Comparison of ENCODE assay signal across 8 cellular contexts in the genomic region with DNA sequence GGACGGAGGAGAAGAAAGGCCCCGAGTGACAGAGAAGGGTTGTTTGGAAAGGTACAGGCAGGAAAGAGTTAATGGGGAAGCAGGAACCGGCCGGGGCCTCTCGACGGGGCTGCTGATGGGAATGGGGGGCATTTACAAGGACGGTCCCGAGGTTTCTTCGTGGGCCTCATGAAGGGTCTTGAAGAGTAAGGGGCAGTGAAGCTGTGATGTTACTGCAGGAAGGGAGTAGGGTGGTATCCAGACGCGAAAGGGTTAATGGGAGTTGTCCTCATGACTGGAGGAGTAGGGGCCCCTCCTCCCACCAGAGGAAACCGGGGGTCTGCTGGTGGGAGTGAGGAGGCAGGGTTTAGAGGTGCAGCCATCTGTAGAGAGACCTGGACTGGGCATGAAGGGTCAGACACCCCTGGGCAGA. TPM values are rescaled to one million over a fixed set of nuclear protein-coding genes. Genes with fewer than 3 reads are reported as not detected.
DNase-seq lines count a peak whose midpoint lies in the region; ATAC-seq and TF ChIP-seq lines count a peak whose summit lies in the region.

No MANE protein-coding gene starts in this region.

- peaks cover 26% of the 10 kb centered on the region for H3K4me1 ChIP-seq in DND-41 (ENCODE audit: insufficient read depth, low read length)
- peaks cover 14% of the 10 kb centered on the region for H3K4me1 ChIP-seq in SJSA1 (replicated peaks)
- H3K4me1 ChIP-seq in parathyroid adenoma, result peaks cover 11% of the 10 kb centered on the region

- peak; percentile 15 for DNase-seq in DND-41
- DNase-seq in SJSA1 (ENCODE audit: low read depth in 1 of 2, low spot score in 2 of 2), result no peak
- DNase-seq in fibroblast of peridontal ligament (ENCODE audit: extremely low read depth), result peak; percentile 19
- DNase-seq in NCI-H1092 treated with DMSO at 0.1 percent for 48 hours (lab: John Stamatoyannopoulos, UW), result no peak

- H3K4me2 ChIP-seq in DND-41 (ENCODE audit: insufficient read depth, low read length), result peak overlapping the region; percentile 77
- peak overlapping the region; percentile 90 for H3K4me2 ChIP-seq in parathyroid adenoma (ENCODE audit: low read length)

- no peak for ATAC-seq in DND-41 (ENCODE audit: insufficient read depth, low read depth)
- ATAC-seq in HG03342 (IDR thresholded peaks at IDR 0.05; ENCODE audit: unreplicated experiment), result no peak
- no peak for ATAC-seq in GM21576 (IDR thresholded peaks at IDR 0.05; ENCODE audit: unreplicated experiment)
- no peak for ATAC-seq in GM21360 (IDR thresholded peaks at IDR 0.05; ENCODE audit: unreplicated experiment)

- H3K27ac ChIP-seq in DND-41 (ENCODE audit: low read length), result peak overlapping the region; percentile 57
- no peak overlapping the region for H3K27ac ChIP-seq in SJSA1
- peak overlapping the region; percentile 77 for H3K27ac ChIP-seq in parathyroid adenoma

- H3K36me3 ChIP-seq in DND-41 (ENCODE audit: insufficient read depth, low read length) (no peaks in the 10 kb centered on the region), SJSA1 (peaks cover 15% of the 10 kb centered on the region), parathyroid adenoma (ENCODE audit: control insufficient read depth, insufficient read depth, low read length) (no peaks in the 10 kb centered on the region)

- H3K79me2 ChIP-seq in DND-41 (ENCODE audit: insufficient read depth, low read length) (no peaks in the 10 kb centered on the region), parathyroid adenoma (peaks cover 5% of the 10 kb centered on the region)

- H3K9me3 ChIP-seq in DND-41 (ENCODE audit: insufficient read depth, low read length, severe bottlenecking) (no peaks in the 10 kb centered on the region), SJSA1 (replicated peaks) (no peaks in the 10 kb centered on the region), parathyroid adenoma (ENCODE audit: control insufficient read depth, low read length) (no peaks in the 10 kb centered on the region)

- H4K20me1 ChIP-seq in DND-41 (ENCODE audit: insufficient read depth, low read length), result 0 out of 2 replicates have a peak, but pooled peaks cover 2% of the 10 kb centered on the region

- H3K27me3 ChIP-seq in DND-41 (ENCODE audit: insufficient read depth, low read length, poor library complexity) (no peaks in the 10 kb centered on the region), SJSA1 (replicated peaks) (no peaks in the 10 kb centered on the region), parathyroid adenoma (ENCODE audit: control insufficient read depth, insufficient read depth, low read length) (no peaks in the 10 kb centered on the region)

- H3K9ac ChIP-seq in DND-41 (ENCODE audit: low read depth, low read length), result peak overlapping the region; percentile 62
- peak overlapping the region; percentile 70 for H3K9ac ChIP-seq in parathyroid adenoma

- H2AFZ ChIP-seq in DND-41 (ENCODE audit: low read depth, low read length) (peak overlapping the region; percentile 82), parathyroid adenoma (peak overlapping the region; percentile 93)

- H3K4me3 ChIP-seq in DND-41 (ENCODE audit: low read depth in 1 of 2, low read length in 2 of 2), result peak overlapping the region; percentile 58 to 66
- peak overlapping the region; percentile 63 for H3K4me3 ChIP-seq in SJSA1
- H3K4me3 ChIP-seq in parathyroid adenoma (ENCODE audit: low read depth, low read length), result peak overlapping the region; percentile 98

- no peak for TF ChIP-seq CTCF in DND-41 (IDR thresholded peaks at IDR 0.05; ENCODE audit: borderline replicate concordance, extremely low read depth, low read length, poor library complexity, severe bottlenecking)
- TF ChIP-seq CTCF in parathyroid adenoma (IDR thresholded peaks at IDR 0.05), result no peak

RNA-seq across cellular contexts. Expression of a gene that starts 0.5 kb away (rescaled TPM):
- total RNA-seq in SJSA1 (2014; rRNA removed; shearing (Covaris generic)), result 22.2 and 25.3 TPM in 2 replicates

RNA-seq across cellular contexts. Expression of a gene that starts 34.3 kb away (rescaled TPM):
- total RNA-seq in SJSA1 (2014; rRNA removed; shearing (Covaris generic)), result 0.11 TPM in 1 of 2 replicates, not detected in the other

RNA-seq across cellular contexts. Expression of a gene that starts 39.7 kb away (rescaled TPM):
- 142 and 195 TPM in 2 replicates for total RNA-seq in SJSA1 (2014; rRNA removed; shearing (Covaris generic))

RNA-seq across cellular contexts. Expression of a gene that starts 54.8 kb away (rescaled TPM):
- 69.4 and 70.1 TPM in 2 replicates for total RNA-seq in SJSA1 (2014; rRNA removed; shearing (Covaris generic))

Comparison
In these comparisons a context has a peak if more than half of its experiments do, and no peak if none do; other contexts are left out.
1. DNase-seq: peak in DND-41 (single experiment) and fibroblast of peridontal ligament (single experiment); none in SJSA1 (0 of 2) and NCI-H1092 treated with DMSO at 0.1 percent for 48 hours (single experiment).
2. Peak in every context shown above with its lines, with median percentiles within 50 percentile points of each other: H3K4me3 ChIP-seq.